8 cellular contexts compared by ENCODE assay signal in genomic region chr11:77821349-77821851, GRCh38. TPM values are rescaled to one million over a fixed set of nuclear protein-coding genes. Genes with fewer than 3 reads are reported as not detected.
A peak's percentile ranks its signal among the peaks of the same experiment; 100 is the strongest.
DNase-seq lines count a peak whose midpoint lies in the region; TF ChIP-seq lines count a peak whose summit lies in the region.

No MANE protein-coding gene starts in this region.

- no peak overlapping the region for H3K27ac ChIP-seq in ACC112 (ENCODE audit: low read depth, low read length)
- peak overlapping the region; percentile 98 for H3K27ac ChIP-seq in VCaP
- peak overlapping the region; percentile 13 for H3K27ac ChIP-seq in duodenal mucosa (ENCODE audit: low read depth, low read length)
- H3K27ac ChIP-seq in suprapubic skin: peak overlapping the region; percentile 93

- peaks cover 28% of the 10 kb centered on the region for H3K4me1 ChIP-seq in ACC112 (ENCODE audit: control insufficient read depth, insufficient read depth, low read length, unreplicated experiment)
- peaks cover 16 to 24% of the 10 kb centered on the region in 2 donors for H3K4me1 ChIP-seq in duodenal mucosa (ENCODE audit: control insufficient read depth in 1 of 2, insufficient read depth in 2 of 2, low read length in 2 of 2)
- H3K4me1 ChIP-seq in suprapubic skin: peaks cover 34% of the 10 kb centered on the region

- no peak for TF ChIP-seq POLR2A in suprapubic skin (IDR thresholded peaks at IDR 0.05)

- H3K9me3 ChIP-seq in duodenal mucosa (ENCODE audit: control insufficient read depth in 1 of 2, low read length in 2 of 2): no peaks in the 10 kb centered on the region
- H3K9me3 ChIP-seq in suprapubic skin: no peaks in the 10 kb centered on the region

- peak; percentile 7 for TF ChIP-seq EP300 in suprapubic skin (IDR thresholded peaks at IDR 0.05)

- H3K36me3 ChIP-seq in ACC112 (ENCODE audit: insufficient read depth, low read length) (no peaks in the 10 kb centered on the region), duodenal mucosa (ENCODE audit: control insufficient read depth in 1 of 2, insufficient read depth in 2 of 2, low read length in 2 of 2) (no peaks in the 10 kb centered on the region), suprapubic skin (no peaks in the 10 kb centered on the region)

- peaks cover 51% of the 10 kb centered on the region for H3K79me2 ChIP-seq in ACC112 (ENCODE audit: control insufficient read depth, insufficient read depth, low read length, unreplicated experiment)

- H3K27me3 ChIP-seq in ACC112 (ENCODE audit: insufficient read depth, low read length): no peaks in the 10 kb centered on the region
- H3K27me3 ChIP-seq in duodenal mucosa (ENCODE audit: control insufficient read depth in 1 of 2, insufficient read depth in 2 of 2, low read length in 2 of 2): no peaks in the 10 kb centered on the region
- H3K27me3 ChIP-seq in suprapubic skin: no peaks in the 10 kb centered on the region

- WGBS in suprapubic skin: 2% methylated on average over 16 of the region's 16 CpGs

- peak overlapping the region; percentile 80 to 90 for H3K9ac ChIP-seq in duodenal mucosa (ENCODE audit: low read depth in 1 of 2, low read length in 2 of 2)

- TF ChIP-seq CTCF in GM20000 (IDR thresholded peaks at IDR 0.05; ENCODE audit: extremely low read depth, missing control alignments): no peak
- TF ChIP-seq CTCF in VCaP (conservative IDR thresholded peaks at IDR 0.05): no peak
- TF ChIP-seq CTCF in suprapubic skin (IDR thresholded peaks at IDR 0.05): no peak

- H2AFZ ChIP-seq in ACC112 (ENCODE audit: low read length, unreplicated experiment): peak overlapping the region; percentile 30

- peak overlapping the region; percentile 92 for H3K4me3 ChIP-seq in ACC112 (ENCODE audit: low read depth, low read length)
- peak overlapping the region; percentile 98 to 99 for H3K4me3 ChIP-seq in duodenal mucosa (ENCODE audit: low read depth in 1 of 2, low read length in 2 of 2)
- H3K4me3 ChIP-seq in suprapubic skin: peak overlapping the region; percentile 95

- DNase-seq in GM20000 (ENCODE audit: low spot score): peak; percentile 22
- peak; percentile 20 for DNase-seq in medulla oblongata (ENCODE audit: extremely low spot score)
- DNase-seq in suprapubic skin (ENCODE audit: low spot score in 2 of 2): peak in 1 of 2 donors; percentile 69
- DNase-seq in NCI-H774 (lab: John Stamatoyannopoulos, UW): no peak
- DNase-seq in globus pallidus (ENCODE audit: low spot score): no peak

RNA-seq across cellular contexts. Expression of gene AAMDC, which starts 0.5 kb away (rescaled TPM):
- total RNA-seq in suprapubic skin: 10 to 100 TPM; 14.6 to 47.9 (median 36.7) TPM

RNA-seq across cellular contexts. Expression of gene RSF1, which starts 0.9 kb away (rescaled TPM):
- total RNA-seq in suprapubic skin: 100 to 1,000 TPM in 1 of 4 donors, 10 to 100 TPM in 3; 27.5 to 121 (median 45.5) TPM

Comparison
In these comparisons a context has a peak if more than half of its experiments do, and no peak if none do; other contexts are left out.
1. DNase-seq: peak in GM20000 (single experiment) and medulla oblongata (single experiment); none in NCI-H774 (single experiment) and globus pallidus (single experiment).
2. Peak in every context shown above with its lines, with median percentiles within 50 percentile points of each other: H3K4me3 ChIP-seq.